ENCODE assay signal across 1 cellular context in the genomic region with DNA sequence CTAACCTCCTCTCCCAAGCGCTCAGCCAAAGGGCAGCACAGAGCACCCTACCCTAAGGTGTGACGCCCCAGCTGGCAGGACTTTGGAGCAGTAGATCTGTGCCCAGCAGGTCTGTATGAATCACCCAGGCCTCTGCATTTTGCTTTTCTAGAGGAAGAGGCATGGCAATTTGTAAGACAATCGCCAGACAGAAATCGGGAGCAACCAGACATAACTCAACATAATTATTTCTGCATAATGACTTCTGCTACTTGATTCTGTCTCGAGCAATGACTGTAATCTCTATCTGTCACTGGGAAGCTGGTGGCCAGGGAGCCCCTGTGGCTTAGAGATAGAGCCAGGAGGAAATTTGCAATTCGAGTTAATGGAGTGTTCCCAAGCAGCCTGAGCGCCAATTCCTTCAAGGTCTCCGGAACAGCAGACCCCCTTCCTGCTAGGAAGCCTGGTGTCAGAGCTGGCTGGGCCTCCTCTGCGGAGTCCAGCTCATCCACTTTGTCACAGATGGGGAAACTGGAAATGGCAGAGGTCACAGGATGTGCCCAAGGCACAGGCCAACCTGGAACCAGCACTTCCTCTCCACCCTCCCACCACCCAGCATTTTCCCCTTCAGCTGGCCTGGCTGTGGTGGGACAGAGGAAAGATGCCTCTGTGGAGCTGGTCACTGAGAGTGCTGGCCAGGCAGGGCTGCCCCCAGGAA.
TF ChIP-seq lines count a peak whose summit lies in the region.

No MANE protein-coding gene starts in this region.

TF ChIP-seq in K562, 482 proteins besides CTCF, POLR2A, EP300 and RAD21 (continued from another document and continues in another):
- TF ChIP-seq, protein P1, sequence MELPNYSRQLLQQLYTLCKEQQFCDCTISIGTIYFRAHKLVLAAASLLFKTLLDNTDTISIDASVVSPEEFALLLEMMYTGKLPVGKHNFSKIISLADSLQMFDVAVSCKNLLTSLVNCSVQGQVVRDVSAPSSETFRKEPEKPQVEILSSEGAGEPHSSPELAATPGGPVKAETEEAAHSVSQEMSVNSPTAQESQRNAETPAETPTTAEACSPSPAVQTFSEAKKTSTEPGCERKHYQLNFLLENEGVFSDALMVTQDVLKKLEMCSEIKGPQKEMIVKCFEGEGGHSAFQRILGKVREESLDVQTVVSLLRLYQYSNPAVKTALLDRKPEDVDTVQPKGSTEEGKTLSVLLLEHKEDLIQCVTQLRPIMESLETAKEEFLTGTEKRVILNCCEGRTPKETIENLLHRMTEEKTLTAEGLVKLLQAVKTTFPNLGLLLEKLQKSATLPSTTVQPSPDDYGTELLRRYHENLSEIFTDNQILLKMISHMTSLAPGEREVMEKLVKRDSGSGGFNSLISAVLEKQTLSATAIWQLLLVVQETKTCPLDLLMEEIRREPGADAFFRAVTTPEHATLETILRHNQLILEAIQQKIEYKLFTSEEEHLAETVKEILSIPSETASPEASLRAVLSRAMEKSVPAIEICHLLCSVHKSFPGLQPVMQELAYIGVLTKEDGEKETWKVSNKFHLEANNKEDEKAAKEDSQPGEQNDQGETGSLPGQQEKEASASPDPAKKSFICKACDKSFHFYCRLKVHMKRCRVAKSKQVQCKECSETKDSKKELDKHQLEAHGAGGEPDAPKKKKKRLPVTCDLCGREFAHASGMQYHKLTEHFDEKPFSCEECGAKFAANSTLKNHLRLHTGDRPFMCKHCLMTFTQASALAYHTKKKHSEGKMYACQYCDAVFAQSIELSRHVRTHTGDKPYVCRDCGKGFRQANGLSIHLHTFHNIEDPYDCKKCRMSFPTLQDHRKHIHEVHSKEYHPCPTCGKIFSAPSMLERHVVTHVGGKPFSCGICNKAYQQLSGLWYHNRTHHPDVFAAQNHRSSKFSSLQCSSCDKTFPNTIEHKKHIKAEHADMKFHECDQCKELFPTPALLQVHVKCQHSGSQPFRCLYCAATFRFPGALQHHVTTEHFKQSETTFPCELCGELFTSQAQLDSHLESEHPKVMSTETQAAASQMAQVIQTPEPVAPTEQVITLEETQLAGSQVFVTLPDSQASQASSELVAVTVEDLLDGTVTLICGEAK (IDR thresholded peaks at IDR 0.05) = no peak
- TF ChIP-seq, protein P1 (CRISPR knock-in tag; IDR thresholded peaks at IDR 0.05) = no peak
- TF ChIP-seq MEF2A (IDR thresholded peaks at IDR 0.05; ENCODE audit: control insufficient read depth, low read depth, low read length) = no peak
- no peak for TF ChIP-seq RBM17 (IDR thresholded peaks at IDR 0.05; ENCODE audit: borderline replicate concordance, low read depth, low read length)
- TF ChIP-seq ILK (tag; IDR thresholded peaks at IDR 0.05; ENCODE audit: borderline replicate concordance, low read depth) = no peak
- no peak for TF ChIP-seq GATAD2B (IDR thresholded peaks at IDR 0.05; ENCODE audit: borderline replicate concordance)
- peak; percentile 87 for TF ChIP-seq FOXM1 (IDR thresholded peaks at IDR 0.05; ENCODE audit: low read depth)
- no peak for TF ChIP-seq FOXM1 (CRISPR knock-in tag; IDR thresholded peaks at IDR 0.05; ENCODE audit: low read depth)
- TF ChIP-seq MCM7 (IDR thresholded peaks at IDR 0.05) = no peak
- peak; percentile 80 for TF ChIP-seq HDAC3 (IDR thresholded peaks at IDR 0.05; ENCODE audit: borderline replicate concordance, partially characterized antibody)
- no peak for TF ChIP-seq NR2F6 (CRISPR knock-in tag; IDR thresholded peaks at IDR 0.05)
- TF ChIP-seq, protein P2, sequence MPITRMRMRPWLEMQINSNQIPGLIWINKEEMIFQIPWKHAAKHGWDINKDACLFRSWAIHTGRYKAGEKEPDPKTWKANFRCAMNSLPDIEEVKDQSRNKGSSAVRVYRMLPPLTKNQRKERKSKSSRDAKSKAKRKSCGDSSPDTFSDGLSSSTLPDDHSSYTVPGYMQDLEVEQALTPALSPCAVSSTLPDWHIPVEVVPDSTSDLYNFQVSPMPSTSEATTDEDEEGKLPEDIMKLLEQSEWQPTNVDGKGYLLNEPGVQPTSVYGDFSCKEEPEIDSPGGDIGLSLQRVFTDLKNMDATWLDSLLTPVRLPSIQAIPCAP (CRISPR knock-in tag; IDR thresholded peaks at IDR 0.05; ENCODE audit: borderline replicate concordance) = no peak
- TF ChIP-seq, protein P3, sequence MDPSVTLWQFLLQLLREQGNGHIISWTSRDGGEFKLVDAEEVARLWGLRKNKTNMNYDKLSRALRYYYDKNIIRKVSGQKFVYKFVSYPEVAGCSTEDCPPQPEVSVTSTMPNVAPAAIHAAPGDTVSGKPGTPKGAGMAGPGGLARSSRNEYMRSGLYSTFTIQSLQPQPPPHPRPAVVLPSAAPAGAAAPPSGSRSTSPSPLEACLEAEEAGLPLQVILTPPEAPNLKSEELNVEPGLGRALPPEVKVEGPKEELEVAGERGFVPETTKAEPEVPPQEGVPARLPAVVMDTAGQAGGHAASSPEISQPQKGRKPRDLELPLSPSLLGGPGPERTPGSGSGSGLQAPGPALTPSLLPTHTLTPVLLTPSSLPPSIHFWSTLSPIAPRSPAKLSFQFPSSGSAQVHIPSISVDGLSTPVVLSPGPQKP (CRISPR knock-in tag; IDR thresholded peaks at IDR 0.05) = no peak
- TF ChIP-seq, protein P4, sequence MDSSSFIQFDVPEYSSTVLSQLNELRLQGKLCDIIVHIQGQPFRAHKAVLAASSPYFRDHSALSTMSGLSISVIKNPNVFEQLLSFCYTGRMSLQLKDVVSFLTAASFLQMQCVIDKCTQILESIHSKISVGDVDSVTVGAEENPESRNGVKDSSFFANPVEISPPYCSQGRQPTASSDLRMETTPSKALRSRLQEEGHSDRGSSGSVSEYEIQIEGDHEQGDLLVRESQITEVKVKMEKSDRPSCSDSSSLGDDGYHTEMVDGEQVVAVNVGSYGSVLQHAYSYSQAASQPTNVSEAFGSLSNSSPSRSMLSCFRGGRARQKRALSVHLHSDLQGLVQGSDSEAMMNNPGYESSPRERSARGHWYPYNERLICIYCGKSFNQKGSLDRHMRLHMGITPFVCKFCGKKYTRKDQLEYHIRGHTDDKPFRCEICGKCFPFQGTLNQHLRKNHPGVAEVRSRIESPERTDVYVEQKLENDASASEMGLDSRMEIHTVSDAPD (CRISPR knock-in tag; IDR thresholded peaks at IDR 0.05) = no peak
- peak; percentile 94 for TF ChIP-seq KLF16 (IDR thresholded peaks at IDR 0.05)
- TF ChIP-seq, protein P5, sequence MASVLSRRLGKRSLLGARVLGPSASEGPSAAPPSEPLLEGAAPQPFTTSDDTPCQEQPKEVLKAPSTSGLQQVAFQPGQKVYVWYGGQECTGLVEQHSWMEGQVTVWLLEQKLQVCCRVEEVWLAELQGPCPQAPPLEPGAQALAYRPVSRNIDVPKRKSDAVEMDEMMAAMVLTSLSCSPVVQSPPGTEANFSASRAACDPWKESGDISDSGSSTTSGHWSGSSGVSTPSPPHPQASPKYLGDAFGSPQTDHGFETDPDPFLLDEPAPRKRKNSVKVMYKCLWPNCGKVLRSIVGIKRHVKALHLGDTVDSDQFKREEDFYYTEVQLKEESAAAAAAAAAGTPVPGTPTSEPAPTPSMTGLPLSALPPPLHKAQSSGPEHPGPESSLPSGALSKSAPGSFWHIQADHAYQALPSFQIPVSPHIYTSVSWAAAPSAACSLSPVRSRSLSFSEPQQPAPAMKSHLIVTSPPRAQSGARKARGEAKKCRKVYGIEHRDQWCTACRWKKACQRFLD (CRISPR knock-in tag; IDR thresholded peaks at IDR 0.05) = peak; percentile 63; the same call in 1 of the 2 replicates
- TF ChIP-seq ZNF263 (CRISPR knock-in tag; IDR thresholded peaks at IDR 0.05; ENCODE audit: borderline replicate concordance) = peak; percentile 30; the same call in 1 of the 2 replicates
- peak; percentile 97 for TF ChIP-seq CBFA2T3 (IDR thresholded peaks at IDR 0.05)
- TF ChIP-seq HDAC2 (IDR thresholded peaks at IDR 0.05) = peak; percentile 39; the same call in 1 of the 2 replicates
- TF ChIP-seq, protein P6, sequence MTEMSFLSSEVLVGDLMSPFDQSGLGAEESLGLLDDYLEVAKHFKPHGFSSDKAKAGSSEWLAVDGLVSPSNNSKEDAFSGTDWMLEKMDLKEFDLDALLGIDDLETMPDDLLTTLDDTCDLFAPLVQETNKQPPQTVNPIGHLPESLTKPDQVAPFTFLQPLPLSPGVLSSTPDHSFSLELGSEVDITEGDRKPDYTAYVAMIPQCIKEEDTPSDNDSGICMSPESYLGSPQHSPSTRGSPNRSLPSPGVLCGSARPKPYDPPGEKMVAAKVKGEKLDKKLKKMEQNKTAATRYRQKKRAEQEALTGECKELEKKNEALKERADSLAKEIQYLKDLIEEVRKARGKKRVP (CRISPR knock-in tag; IDR thresholded peaks at IDR 0.05) = 0 out of 2 replicates have a peak, but pooled peaks have one; percentile 31
- no peak for TF ChIP-seq XRCC3 (IDR thresholded peaks at IDR 0.05)
- TF ChIP-seq ZNF696 (CRISPR knock-in tag; conservative IDR thresholded peaks at IDR 0.05) = no peak
- TF ChIP-seq, protein P7, sequence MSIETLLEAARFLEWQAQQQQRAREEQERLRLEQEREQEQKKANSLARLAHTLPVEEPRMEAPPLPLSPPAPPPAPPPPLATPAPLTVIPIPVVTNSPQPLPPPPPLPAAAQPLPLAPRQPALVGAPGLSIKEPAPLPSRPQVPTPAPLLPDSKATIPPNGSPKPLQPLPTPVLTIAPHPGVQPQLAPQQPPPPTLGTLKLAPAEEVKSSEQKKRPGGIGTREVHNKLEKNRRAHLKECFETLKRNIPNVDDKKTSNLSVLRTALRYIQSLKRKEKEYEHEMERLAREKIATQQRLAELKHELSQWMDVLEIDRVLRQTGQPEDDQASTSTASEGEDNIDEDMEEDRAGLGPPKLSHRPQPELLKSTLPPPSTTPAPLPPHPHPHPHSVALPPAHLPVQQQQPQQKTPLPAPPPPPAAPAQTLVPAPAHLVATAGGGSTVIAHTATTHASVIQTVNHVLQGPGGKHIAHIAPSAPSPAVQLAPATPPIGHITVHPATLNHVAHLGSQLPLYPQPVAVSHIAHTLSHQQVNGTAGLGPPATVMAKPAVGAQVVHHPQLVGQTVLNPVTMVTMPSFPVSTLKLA (conservative IDR thresholded peaks at IDR 0.05) = 0 out of 4 replicates have a peak, but pooled peaks of 1 of the 2 experiments have one; percentile 30
- TF ChIP-seq RFX5 (IDR thresholded peaks at IDR 0.05; ENCODE audit: low read depth, low read length) = no peak
- TF ChIP-seq GATA2 (CRISPR knock-in tag; IDR thresholded peaks at IDR 0.05) = peak; percentile 96
- no peak for TF ChIP-seq ETV6 (IDR thresholded peaks at IDR 0.05; ENCODE audit: borderline replicate concordance in 1 of 2, low read depth in 2 of 2, low read length in 1 of 2)
- TF ChIP-seq ETV6 (CRISPR knock-in tag; IDR thresholded peaks at IDR 0.05; ENCODE audit: borderline replicate concordance) = no peak
- TF ChIP-seq, protein P8, sequence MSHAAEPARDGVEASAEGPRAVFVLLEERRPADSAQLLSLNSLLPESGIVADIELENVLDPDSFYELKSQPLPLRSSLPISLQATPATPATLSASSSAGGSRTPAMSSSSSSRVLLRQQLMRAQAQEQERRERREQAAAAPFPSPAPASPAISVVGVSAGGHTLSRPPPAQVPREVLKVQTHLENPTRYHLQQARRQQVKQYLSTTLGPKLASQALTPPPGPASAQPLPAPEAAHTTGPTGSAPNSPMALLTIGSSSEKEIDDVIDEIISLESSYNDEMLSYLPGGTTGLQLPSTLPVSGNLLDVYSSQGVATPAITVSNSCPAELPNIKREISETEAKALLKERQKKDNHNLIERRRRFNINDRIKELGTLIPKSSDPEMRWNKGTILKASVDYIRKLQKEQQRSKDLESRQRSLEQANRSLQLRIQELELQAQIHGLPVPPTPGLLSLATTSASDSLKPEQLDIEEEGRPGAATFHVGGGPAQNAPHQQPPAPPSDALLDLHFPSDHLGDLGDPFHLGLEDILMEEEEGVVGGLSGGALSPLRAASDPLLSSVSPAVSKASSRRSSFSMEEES (CRISPR knock-in tag; IDR thresholded peaks at IDR 0.05) = no peak
- peak; percentile 78 for TF ChIP-seq SMARCE1 (IDR thresholded peaks at IDR 0.05)
- no peak for TF ChIP-seq ZNF57 (CRISPR knock-in tag; IDR thresholded peaks at IDR 0.05)
- TF ChIP-seq, protein P9, sequence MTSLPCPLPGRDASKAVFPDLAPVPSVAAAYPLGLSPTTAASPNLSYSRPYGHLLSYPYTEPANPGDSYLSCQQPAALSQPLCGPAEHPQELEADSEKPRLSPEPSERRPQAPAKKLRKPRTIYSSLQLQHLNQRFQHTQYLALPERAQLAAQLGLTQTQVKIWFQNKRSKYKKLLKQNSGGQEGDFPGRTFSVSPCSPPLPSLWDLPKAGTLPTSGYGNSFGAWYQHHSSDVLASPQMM (CRISPR knock-in tag; IDR thresholded peaks at IDR 0.05) = no peak
- TF ChIP-seq IFI16 (CRISPR knock-in tag; IDR thresholded peaks at IDR 0.05) = no peak
- TF ChIP-seq SMARCB1 (IDR thresholded peaks at IDR 0.05; ENCODE audit: insufficient read length, low read depth) = no peak
- TF ChIP-seq ATF1 (CRISPR knock-in tag; IDR thresholded peaks at IDR 0.05) = no peak
- peak; percentile 23; the same call in 1 of the 2 replicates for TF ChIP-seq ATF1 (tag; IDR thresholded peaks at IDR 0.05)
- TF ChIP-seq CAMTA2 (CRISPR knock-in tag; conservative IDR thresholded peaks at IDR 0.05) = no peak
- peak; percentile 94 for TF ChIP-seq PML (IDR thresholded peaks at IDR 0.05; ENCODE audit: low read length)
